ENCODE assay signal across 26 cellular contexts in genomic region chr10:33743429-33743857, GRCh38.
DNase-seq lines count a peak whose midpoint lies in the region; ATAC-seq and TF ChIP-seq lines count a peak whose summit lies in the region.
"Had no signal": no experiment of that assay in that cellular context is flagged by ENCODE, and none has a peak within 500 bp of the region (broad histone marks: within the 10 kb centered on the region; RNA-seq: fewer than 3 reads in every experiment).

No MANE protein-coding gene starts in this region.

- H3K9me2 ChIP-seq in PC-9 (ENCODE audit: insufficient read depth): no peaks in the 10 kb centered on the region

- H3K27ac ChIP-seq in SJCRH30: no peak overlapping the region
- no peak overlapping the region for H3K27ac ChIP-seq in PC-9
- no peak overlapping the region for H3K27ac ChIP-seq in RWPE1
- H3K27ac ChIP-seq: gastrocnemius medialis, neural progenitor cell, psoas muscle, VCaP had no signal

- TF ChIP-seq CTCF in GM06990 (IDR thresholded peaks at IDR 0.05; ENCODE audit: insufficient read depth, low read length, poor library complexity, severe bottlenecking) (no peak), PC-9 (conservative IDR thresholded peaks at IDR 0.05) (no peak), RWPE1 (conservative IDR thresholded peaks at IDR 0.05; ENCODE audit: low read depth) (no peak)

- H3K4me2 ChIP-seq in PC-9: no peak overlapping the region
- H3K4me2 ChIP-seq: neural progenitor cell, smooth muscle cell had no signal

- H2AFZ ChIP-seq in PC-9: no peak overlapping the region
- H2AFZ ChIP-seq: neural progenitor cell had no signal

- H3K9me3 ChIP-seq in SJCRH30 (replicated peaks): no peaks in the 10 kb centered on the region
- H3K9me3 ChIP-seq in PC-9 (ENCODE audit: insufficient read depth, low read depth): no peaks in the 10 kb centered on the region
- H3K9me3 ChIP-seq: gastrocnemius medialis, psoas muscle had no signal

- intact Hi-C loops in PC-9 (cut with micrococcal nuclease; ENCODE audit: unreplicated experiment): no loop called here

- H3K4me1 ChIP-seq in SJCRH30: peaks cover 9% of the 10 kb centered on the region; the same call in 1 of the 2 replicates
- H3K4me1 ChIP-seq in PC-9 (replicated peaks; ENCODE audit: insufficient read depth): no peaks in the 10 kb centered on the region
- H3K4me1 ChIP-seq: neural progenitor cell, psoas muscle had no signal

- H3K27me3 ChIP-seq in GM06990 (replicated peaks; ENCODE audit: control insufficient read depth, insufficient read depth, low read length): no peaks in the 10 kb centered on the region
- H3K27me3 ChIP-seq in SJCRH30: no peaks in the 10 kb centered on the region
- H3K27me3 ChIP-seq in PC-9 (ENCODE audit: insufficient read depth, low read depth): no peaks in the 10 kb centered on the region
- H3K27me3 ChIP-seq: gastrocnemius medialis, neural progenitor cell had no signal

- no peaks in the 10 kb centered on the region for H3F3A ChIP-seq in PC-9 (ENCODE audit: insufficient read depth, low read depth)

- DNase-seq in GM06990 (ENCODE audit: extremely low read depth, insufficient read length): peak; percentile 62
- DNase-seq in SJCRH30: peak; percentile 31 to 59
- peak; percentile 76 for DNase-seq in myocyte (ENCODE audit: low read depth)
- no peak for DNase-seq in PC-9
- DNase-seq in C1 segment of cervical spinal cord (lab: John Stamatoyannopoulos, UW): no peak
- no peak for DNase-seq in RWPE1 (ENCODE audit: low spot score)
- DNase-seq in Kasumi-1 (lab: John Stamatoyannopoulos, UW): no peak
- DNase-seq: ACHN; activated effector memory CD4-positive, alpha-beta T cell treated with anti-CD3 and anti-CD28 coated beads, Interleukin-2, amount 50 U/mL, for 16 hours; CD4-positive, alpha-beta memory T cell; DND-41; gastrocnemius medialis; H9; KG1; mesendoderm; NCI-H1048; NCI-H2029; NCI-H446 treated with DMSO at 0.1 percent for 48 hours; psoas muscle; Right ventricle myocardium superior; stimulated activated CD4-positive, alpha-beta T cell treated with anti-CD3 and anti-CD28 coated beads, Interleukin-4, amount 100 ng/mL, for 1 hour had no signal

- H3K79me2 ChIP-seq in PC-9 (ENCODE audit: low read depth): no peaks in the 10 kb centered on the region

- POLR2A ChIA-PET in PC-9 (lab: Charles Lee; ENCODE audit: unreplicated experiment): no interaction called here
- POLR2A ChIA-PET in RWPE1 (lab: Yijun Ruan, JAX; ENCODE audit: low non-redundant PET): no interaction called here

- peak; percentile 74 for ATAC-seq in GM21786 (IDR thresholded peaks at IDR 0.05; ENCODE audit: unreplicated experiment)
- ATAC-seq: gastrocnemius medialis, T-cell had no signal

- no peaks in the 10 kb centered on the region for H4K20me1 ChIP-seq in PC-9 (ENCODE audit: insufficient read depth)

- BruUV-seq in PC-9 (replicated peaks; lab: Mats Ljungman, UMichigan): no TSS peak

- CTCF ChIA-PET in PC-9 (lab: Charles Lee) (no interaction called here), RWPE1 (lab: Yijun Ruan, JAX) (no interaction called here)

- H3K36me3 ChIP-seq in GM06990 (ENCODE audit: control insufficient read depth, insufficient read depth, low read length) (no peaks in the 10 kb centered on the region), SJCRH30 (no peaks in the 10 kb centered on the region), PC-9 (ENCODE audit: low read depth) (no peaks in the 10 kb centered on the region)
- H3K36me3 ChIP-seq: gastrocnemius medialis, neural progenitor cell had no signal

- H3K4me3 ChIP-seq in GM06990 (replicated peaks; ENCODE audit: low read depth, low read length): no peak overlapping the region
- H3K4me3 ChIP-seq in SJCRH30: no peak overlapping the region
- no peak overlapping the region for H3K4me3 ChIP-seq in PC-9
- H3K4me3 ChIP-seq: gastrocnemius medialis, neural progenitor cell, psoas muscle, smooth muscle cell had no signal

Comparison
In these comparisons a context has a peak if more than half of its experiments do, and no peak if none do; other contexts are left out.
1. DNase-seq: peak in GM06990 (single experiment), SJCRH30 (2 of 2) and myocyte (single experiment); none in PC-9 (0 of 2), C1 segment of cervical spinal cord (0 of 14), RWPE1 (single experiment) and Kasumi-1 (0 of 2).